ENCODE assay signal across 31 cellular contexts in the genomic region with DNA sequence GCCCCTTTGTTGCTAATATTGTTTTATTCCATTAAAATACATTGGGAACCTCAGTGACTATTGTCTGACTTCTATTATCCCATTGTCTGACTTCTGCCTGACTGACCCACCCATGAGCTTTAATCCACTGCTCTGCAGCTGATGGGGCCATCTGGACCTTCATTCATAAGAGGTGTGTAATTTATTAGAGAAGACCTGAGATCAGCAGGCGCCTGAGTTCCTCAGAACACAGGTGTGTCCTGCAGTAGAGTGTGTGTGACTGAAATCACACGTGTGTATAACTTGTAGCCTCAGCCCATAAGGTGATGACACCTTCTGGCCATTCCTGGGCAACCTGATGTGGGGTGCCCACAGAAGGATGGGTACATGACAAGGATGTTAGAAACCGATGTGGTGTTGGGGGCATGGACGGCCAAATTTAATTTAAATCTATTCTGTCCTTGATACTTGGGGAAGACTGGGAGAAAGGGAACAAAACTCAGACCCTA.
"Had no signal": no experiment of that assay in that cellular context is flagged by ENCODE, and none has a peak within 500 bp of the region (broad histone marks: within the 10 kb centered on the region; RNA-seq: fewer than 3 reads in every experiment).

No MANE protein-coding gene starts in this region.

- ATAC-seq: body of pancreas; effector memory CD8-positive, alpha-beta T cell; gastrocnemius medialis; left cardiac atrium; left ventricle myocardium superior; pancreas; stimulated activated effector memory CD8-positive, alpha-beta T cell treated with anti-CD3 and anti-CD28 coated beads, Interleukin-12 subunit alpha, Interleukin-12 subunit beta, amount 100 ng/mL, for 72 hours; upper lobe of right lung had no signal

- H3K36me3 ChIP-seq: adrenal gland, gastrocnemius medialis, neutrophil, pancreas, prostate gland, sigmoid colon, stomach, thyroid gland, upper lobe of right lung had no signal

- H3K4me3 Mint-ChIP-seq: activated B cell treated with CpG ODN at 0.5 μM for 24 hours; activated naive CD4-positive, alpha-beta T cell treated with anti-CD3 and anti-CD28 coated beads for 36 hours; activated naive CD8-positive, alpha-beta T cell treated with anti-CD3 and anti-CD28 coated beads for 36 hours; activated T-helper 1 cell treated with anti-CD3 and anti-CD28 coated beads, Interleukin-12 subunit alpha, Interleukin-12 subunit beta, Interleukin-2, Interleukin-4 antibody, amounts not matched to agents 30 ng/mL and 10 ng/mL and 1 ng/mL, durations not matched to agents 14 hours and 24 hours and 36 hours; effector memory CD8-positive, alpha-beta T cell; nephron progenitor cell; stimulated activated effector memory CD8-positive, alpha-beta T cell treated with anti-CD3 and anti-CD28 coated beads, Interleukin-12 subunit alpha, Interleukin-12 subunit beta, amount 100 ng/mL, for 72 hours had no signal

- H3K36me3 Mint-ChIP-seq: activated naive CD8-positive, alpha-beta T cell treated with anti-CD3 and anti-CD28 coated beads for 36 hours; naive B cell; stimulated activated effector memory CD8-positive, alpha-beta T cell treated with anti-CD3 and anti-CD28 coated beads, Interleukin-12 subunit alpha, Interleukin-12 subunit beta, amount 100 ng/mL, for 72 hours had no signal

- DNase-seq: activated B cell treated with CpG ODN at 0.5 μM for 24 hours; activated CD4-positive, alpha-beta T cell treated with anti-CD3 and anti-CD28 coated beads, Interleukin-2, amount 50 U/mL, for 4 hours; activated CD8-positive, alpha-beta memory T cell treated with anti-CD3 and anti-CD28 coated beads for 24 hours; activated effector memory CD4-positive, alpha-beta T cell treated with anti-CD3 and anti-CD28 coated beads, Interleukin-2, amount 50 U/mL, for 16 hours; activated naive CD4-positive, alpha-beta T cell treated with anti-CD3 and anti-CD28 coated beads for 36 hours; activated naive CD8-positive, alpha-beta T cell treated with anti-CD3 and anti-CD28 coated beads for 36 hours; adrenal gland; aorta; body of pancreas; cortex of kidney; effector memory CD8-positive, alpha-beta T cell; erythroblast; gastrocnemius medialis; glutamatergic neuron; left cardiac atrium; left ventricle myocardium superior; naive B cell; nephron progenitor cell; pancreas; retina; sigmoid colon; small intestine; stimulated activated CD4-positive, alpha-beta T cell treated with anti-CD3 and anti-CD28 coated beads, Interleukin-4, amount 100 ng/mL, for 24 hours; stomach; T-helper 2 cell; thyroid gland; upper lobe of right lung had no signal

- H3K27ac ChIP-seq: adrenal gland, body of pancreas, gastrocnemius medialis, neutrophil, pancreas, prostate gland, sigmoid colon, stomach, thyroid gland, upper lobe of right lung had no signal

- H3K4me3 ChIP-seq: adrenal gland, body of pancreas, gastrocnemius medialis, pancreas, prostate gland, sigmoid colon, stomach, thyroid gland, upper lobe of right lung had no signal

- H3K4me1 ChIP-seq: adrenal gland, body of pancreas, gastrocnemius medialis, pancreas, prostate gland, sigmoid colon, stomach, thyroid gland, upper lobe of right lung had no signal

- H3K27me3 Mint-ChIP-seq: activated B cell treated with CpG ODN at 0.5 μM for 24 hours, naive B cell had no signal

- H3K4me1 Mint-ChIP-seq: nephron progenitor cell had no signal

- H3K9me3 Mint-ChIP-seq: activated B cell treated with CpG ODN at 0.5 μM for 24 hours; activated naive CD4-positive, alpha-beta T cell treated with anti-CD3 and anti-CD28 coated beads for 36 hours; activated naive CD8-positive, alpha-beta T cell treated with anti-CD3 and anti-CD28 coated beads for 36 hours; activated T-helper 1 cell treated with anti-CD3 and anti-CD28 coated beads, Interleukin-12 subunit alpha, Interleukin-12 subunit beta, Interleukin-2, Interleukin-4 antibody, amounts not matched to agents 30 ng/mL and 10 ng/mL and 1 ng/mL, durations not matched to agents 14 hours and 24 hours and 36 hours; effector memory CD8-positive, alpha-beta T cell; naive B cell; stimulated activated effector memory CD8-positive, alpha-beta T cell treated with anti-CD3 and anti-CD28 coated beads, Interleukin-12 subunit alpha, Interleukin-12 subunit beta, amount 100 ng/mL, for 72 hours had no signal

- H3K9me3 ChIP-seq: adrenal gland, body of pancreas, gastrocnemius medialis, neutrophil, pancreas, prostate gland, sigmoid colon, stomach, thyroid gland, upper lobe of right lung had no signal

- H3K27ac Mint-ChIP-seq: activated B cell treated with CpG ODN at 0.5 μM for 24 hours; activated naive CD4-positive, alpha-beta T cell treated with anti-CD3 and anti-CD28 coated beads for 36 hours; activated naive CD8-positive, alpha-beta T cell treated with anti-CD3 and anti-CD28 coated beads for 36 hours; activated T-helper 1 cell treated with anti-CD3 and anti-CD28 coated beads, Interleukin-12 subunit alpha, Interleukin-12 subunit beta, Interleukin-2, Interleukin-4 antibody, amounts not matched to agents 30 ng/mL and 10 ng/mL and 1 ng/mL, durations not matched to agents 14 hours and 24 hours and 36 hours; effector memory CD8-positive, alpha-beta T cell; naive B cell; nephron progenitor cell; stimulated activated effector memory CD8-positive, alpha-beta T cell treated with anti-CD3 and anti-CD28 coated beads, Interleukin-12 subunit alpha, Interleukin-12 subunit beta, amount 100 ng/mL, for 72 hours had no signal

- H3K27me3 ChIP-seq: gastrocnemius medialis, thyroid gland, upper lobe of right lung had no signal
